30 cellular contexts compared by ENCODE assay signal in the genomic region with DNA sequence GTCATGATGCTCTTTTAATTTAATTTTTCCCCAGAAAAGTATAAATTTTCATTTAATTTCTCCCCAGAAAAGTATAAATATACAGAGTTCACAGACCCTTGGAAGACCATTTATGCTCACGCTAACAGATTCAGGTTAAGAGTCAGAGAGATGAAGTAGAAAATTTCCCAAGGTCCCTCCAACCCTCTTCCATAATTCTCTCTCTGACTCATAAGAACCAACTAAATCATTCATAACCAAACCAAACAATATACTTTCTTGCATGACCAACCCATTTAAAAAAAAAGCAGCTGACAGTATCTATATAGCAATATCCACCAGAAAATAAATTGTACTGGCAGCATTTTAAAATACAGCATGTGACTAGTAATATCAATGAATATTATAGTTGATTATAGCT.
"Had no signal": no experiment of that assay in that cellular context is flagged by ENCODE, and none has a peak within 500 bp of the region (broad histone marks: within the 10 kb centered on the region; RNA-seq: fewer than 3 reads in every experiment).

No MANE protein-coding gene starts in this region.

- DNase-seq: activated CD4-positive, alpha-beta memory T cell treated with anti-CD3 and anti-CD28 coated beads for 36 hours; activated CD4-positive, CD25-positive, alpha-beta regulatory T cell treated with anti-CD3 and anti-CD28 coated beads, Interleukin-2, amount 50 U/mL, for 72 hours; activated CD8-positive, alpha-beta memory T cell treated with anti-CD3 and anti-CD28 coated beads, Interleukin-2, amount 50 U/mL, for 4 hours; activated effector memory CD4-positive, alpha-beta T cell treated with anti-CD3 and anti-CD28 coated beads, Interleukin-2, amount 50 U/mL, for 16 hours; activated naive CD4-positive, alpha-beta T cell treated with anti-CD3 and anti-CD28 coated beads for 36 hours; activated naive CD8-positive, alpha-beta T cell treated with anti-CD3 and anti-CD28 coated beads for 36 hours; activated T-cell treated with anti-CD3 and anti-CD28 coated beads, Interleukin-2, amount 50 U/mL, for 1 hour; adrenal gland; brain microvascular endothelial cell; central memory CD4-positive, alpha-beta T cell; esophagus squamous epithelium; foreskin melanocyte; left ventricle myocardium superior; ovary; right lobe of liver; stimulated activated CD4-positive, alpha-beta T cell treated with anti-CD3 and anti-CD28 coated beads, Interleukin-4, amount 100 ng/mL, for 1 hour; stimulated activated naive CD8-positive, alpha-beta T cell treated with anti-CD3 and anti-CD28 coated beads, Interleukin-15, amount 100 ng/mL, for 72 hours; substantia nigra; T-helper 2 cell; uterus had no signal

- H3K9me3 ChIP-seq: adrenal gland, ascending aorta, esophagus squamous epithelium, neutrophil, ovary, right lobe of liver, uterus had no signal

- H3K36me3 Mint-ChIP-seq: activated CD4-positive, alpha-beta memory T cell treated with anti-CD3 and anti-CD28 coated beads for 36 hours; type B pancreatic cell had no signal

- H3K27ac Mint-ChIP-seq: activated CD4-positive, alpha-beta memory T cell treated with anti-CD3 and anti-CD28 coated beads for 36 hours; activated CD4-positive, alpha-beta T cell treated with anti-CD3 and anti-CD28 coated beads, Interleukin-2, amount 10 ng/mL, durations not matched to agents 24 days and 14 days; activated naive CD4-positive, alpha-beta T cell treated with anti-CD3 and anti-CD28 coated beads for 36 hours; activated naive CD8-positive, alpha-beta T cell treated with anti-CD3 and anti-CD28 coated beads for 36 hours; activated T-helper 1 cell treated with anti-CD3 and anti-CD28 coated beads, Interleukin-12 subunit alpha, Interleukin-12 subunit beta, Interleukin-2, Interleukin-4 antibody, amounts not matched to agents 30 ng/mL and 10 ng/mL and 1 ng/mL, durations not matched to agents 14 hours and 24 hours and 36 hours; dendritic cell treated with granulocyte-macrophage colony-stimulating factor and Interleukin-4, amounts not matched to agents 40 ng/mL and 50 ng/mL, for 4 days; nephron; progenitor cell of endocrine pancreas; stimulated activated effector memory CD8-positive, alpha-beta T cell treated with anti-CD3 and anti-CD28 coated beads, Interleukin-12 subunit alpha, Interleukin-12 subunit beta, amount 100 ng/mL, for 72 hours; stimulated activated naive CD8-positive, alpha-beta T cell treated with anti-CD3 and anti-CD28 coated beads, Interleukin-15, amount 100 ng/mL, for 72 hours; type B pancreatic cell had no signal

- H3K27ac ChIP-seq: adrenal gland, ascending aorta, brain microvascular endothelial cell, epithelial cell of prostate, esophagus squamous epithelium, neutrophil, ovary, right lobe of liver, uterus had no signal

- H3K4me3 Mint-ChIP-seq: activated CD4-positive, alpha-beta memory T cell treated with anti-CD3 and anti-CD28 coated beads for 36 hours; activated CD4-positive, alpha-beta T cell treated with anti-CD3 and anti-CD28 coated beads, Interleukin-2, amount 10 ng/mL, durations not matched to agents 24 days and 14 days; activated naive CD4-positive, alpha-beta T cell treated with anti-CD3 and anti-CD28 coated beads for 36 hours; activated naive CD8-positive, alpha-beta T cell treated with anti-CD3 and anti-CD28 coated beads for 36 hours; activated T-helper 1 cell treated with anti-CD3 and anti-CD28 coated beads, Interleukin-12 subunit alpha, Interleukin-12 subunit beta, Interleukin-2, Interleukin-4 antibody, amounts not matched to agents 30 ng/mL and 10 ng/mL and 1 ng/mL, durations not matched to agents 14 hours and 24 hours and 36 hours; dendritic cell treated with granulocyte-macrophage colony-stimulating factor and Interleukin-4, amounts not matched to agents 40 ng/mL and 50 ng/mL, for 4 days; stimulated activated effector memory CD8-positive, alpha-beta T cell treated with anti-CD3 and anti-CD28 coated beads, Interleukin-12 subunit alpha, Interleukin-12 subunit beta, amount 100 ng/mL, for 72 hours; stimulated activated naive CD8-positive, alpha-beta T cell treated with anti-CD3 and anti-CD28 coated beads, Interleukin-15, amount 100 ng/mL, for 72 hours; type B pancreatic cell had no signal

- H3K9me3 Mint-ChIP-seq: activated CD4-positive, alpha-beta memory T cell treated with anti-CD3 and anti-CD28 coated beads for 36 hours; activated CD4-positive, alpha-beta T cell treated with anti-CD3 and anti-CD28 coated beads, Interleukin-2, amount 10 ng/mL, durations not matched to agents 24 days and 14 days; activated naive CD4-positive, alpha-beta T cell treated with anti-CD3 and anti-CD28 coated beads for 36 hours; activated naive CD8-positive, alpha-beta T cell treated with anti-CD3 and anti-CD28 coated beads for 36 hours; activated T-helper 1 cell treated with anti-CD3 and anti-CD28 coated beads, Interleukin-12 subunit alpha, Interleukin-12 subunit beta, Interleukin-2, Interleukin-4 antibody, amounts not matched to agents 30 ng/mL and 10 ng/mL and 1 ng/mL, durations not matched to agents 14 hours and 24 hours and 36 hours; dendritic cell treated with granulocyte-macrophage colony-stimulating factor and Interleukin-4, amounts not matched to agents 40 ng/mL and 50 ng/mL, for 4 days; nephron; stimulated activated effector memory CD8-positive, alpha-beta T cell treated with anti-CD3 and anti-CD28 coated beads, Interleukin-12 subunit alpha, Interleukin-12 subunit beta, amount 100 ng/mL, for 72 hours; stimulated activated naive CD8-positive, alpha-beta T cell treated with anti-CD3 and anti-CD28 coated beads, Interleukin-15, amount 100 ng/mL, for 72 hours; type B pancreatic cell had no signal

- ATAC-seq: left ventricle myocardium superior; right lobe of liver; stimulated activated effector memory CD8-positive, alpha-beta T cell treated with anti-CD3 and anti-CD28 coated beads, Interleukin-12 subunit alpha, Interleukin-12 subunit beta, amount 100 ng/mL, for 72 hours; stimulated activated naive CD8-positive, alpha-beta T cell treated with anti-CD3 and anti-CD28 coated beads, Interleukin-15, amount 100 ng/mL, for 72 hours had no signal

- H3K4me3 ChIP-seq: adrenal gland, ascending aorta, esophagus squamous epithelium, ovary, right lobe of liver, uterus had no signal

- H3K27me3 ChIP-seq: adrenal gland, ascending aorta, brain microvascular endothelial cell, esophagus squamous epithelium, neutrophil, ovary, right lobe of liver, uterus had no signal

- H3K36me3 ChIP-seq: adrenal gland, ascending aorta, brain microvascular endothelial cell, esophagus squamous epithelium, neutrophil, ovary, right lobe of liver, uterus had no signal

- H3K27me3 Mint-ChIP-seq: activated CD4-positive, alpha-beta memory T cell treated with anti-CD3 and anti-CD28 coated beads for 36 hours; activated CD4-positive, alpha-beta T cell treated with anti-CD3 and anti-CD28 coated beads, Interleukin-2, amount 10 ng/mL, durations not matched to agents 24 days and 14 days; activated naive CD8-positive, alpha-beta T cell treated with anti-CD3 and anti-CD28 coated beads for 36 hours; dendritic cell treated with granulocyte-macrophage colony-stimulating factor and Interleukin-4, amounts not matched to agents 40 ng/mL and 50 ng/mL, for 4 days; progenitor cell of endocrine pancreas; stimulated activated naive CD8-positive, alpha-beta T cell treated with anti-CD3 and anti-CD28 coated beads, Interleukin-15, amount 100 ng/mL, for 72 hours; type B pancreatic cell had no signal
